ENCODE assay signal across 8 cellular contexts in genomic region chr11:1335811-1336761, GRCh38. TPM values are rescaled to one million over a fixed set of nuclear protein-coding genes. Genes with fewer than 3 reads are reported as not detected.
DNase-seq lines count a peak whose midpoint lies in the region; ATAC-seq, FAIRE-seq and TF ChIP-seq lines count a peak whose summit lies in the region.

No MANE protein-coding gene starts in this region.

- H3K9ac ChIP-seq in keratinocyte (ENCODE audit: control insufficient read depth, extremely low read depth, insufficient read depth, low read length): no peak overlapping the region

- peaks cover 8% of the 10 kb centered on the region for H3K4me1 ChIP-seq in keratinocyte (ENCODE audit: control insufficient read depth, extremely low read depth, insufficient read depth, low read length)

- no peak for FAIRE-seq in keratinocyte (lab: Jason Lieb, UNC)

- no peaks in the 10 kb centered on the region for H3K27me3 ChIP-seq in WERI-Rb-1 (ENCODE audit: insufficient read depth, low read depth, severe bottlenecking)
- H3K27me3 ChIP-seq in keratinocyte (ENCODE audit: control insufficient read depth, extremely low read depth, insufficient read depth, low read length): peaks cover 27% of the 10 kb centered on the region

- no peaks in the 10 kb centered on the region for H3K79me2 ChIP-seq in keratinocyte (ENCODE audit: control insufficient read depth, insufficient read depth, low read length)

- no peak for TF ChIP-seq CTCF in WERI-Rb-1 (IDR thresholded peaks at IDR 0.05; ENCODE audit: low read depth, low read length)
- no peak for TF ChIP-seq CTCF in keratinocyte (optimal IDR thresholded peaks at IDR 0.05 in 1 of 3, IDR thresholded peaks at IDR 0.05 in 1 of 3, conservative IDR thresholded peaks at IDR 0.05 in 1 of 3; ENCODE audit: extremely low read depth in 1 of 3, insufficient read depth in 2 of 3, low read length in 3 of 3)

- dilution Hi-C loops in keratinocyte (cut with MboI; ENCODE audit: extremely low pct_ligation_motif_present, low sequenced_read_pairs): no loop called here

- no peaks in the 10 kb centered on the region for H4K20me1 ChIP-seq in keratinocyte (ENCODE audit: control insufficient read depth, extremely low read depth, insufficient read depth, low read length)

- peak overlapping the region; percentile 38 for H3K4me3 ChIP-seq in WERI-Rb-1 (ENCODE audit: low read depth, low read length)
- peak overlapping the region; percentile 34 to 51 (median 48) for H3K4me3 ChIP-seq in keratinocyte (ENCODE audit: control insufficient read depth in 2 of 3, extremely low read depth in 1 of 3, insufficient read depth in 2 of 3, low read depth in 1 of 3, low read length in 3 of 3)

- peak overlapping the region; percentile 90 for H3K4me2 ChIP-seq in keratinocyte (ENCODE audit: control insufficient read depth, extremely low read depth, insufficient read depth, low read depth, low read length)

- peak overlapping the region; percentile 80 for H2AFZ ChIP-seq in keratinocyte (ENCODE audit: control insufficient read depth, low read length)

- no peaks in the 10 kb centered on the region for H3K36me3 ChIP-seq in WERI-Rb-1
- no peaks in the 10 kb centered on the region for H3K36me3 ChIP-seq in keratinocyte (ENCODE audit: control insufficient read depth in 2 of 2, extremely low read depth in 1 of 2, insufficient read depth in 2 of 2, low read length in 2 of 2)

- no peak for ATAC-seq in HG03039 (IDR thresholded peaks at IDR 0.05; ENCODE audit: unreplicated experiment)

- H3K27ac ChIP-seq in WERI-Rb-1 (no peak overlapping the region), keratinocyte (ENCODE audit: control insufficient read depth, insufficient read depth, low read length) (no peak overlapping the region)

- DNase-seq in COR-L47 (lab: John Stamatoyannopoulos, UW) (peak; percentile 34), KG1 (lab: John Stamatoyannopoulos, UW) (peak; percentile 7), WERI-Rb-1 (peak; percentile 62), cerebellum (ENCODE audit: low spot score) (peak; percentile 28), keratinocyte (ENCODE audit: low read depth, low spot score) (no peak), NK-92 (lab: John Stamatoyannopoulos, UW; ENCODE audit: unreplicated experiment) (no peak)
- peak in 3 of 4 experiments; percentile 21 to 43 (median 26) for DNase-seq in stimulated activated CD4-positive, alpha-beta T cell treated with anti-CD3 and anti-CD28 coated beads, Interleukin-1b, Interleukin-23, amount 100 ng/mL, for 24 hours (ENCODE audit: low read depth in 4 of 4, low spot score in 1 of 4)

- no peaks in the 10 kb centered on the region for H3K9me1 ChIP-seq in keratinocyte (ENCODE audit: control insufficient read depth, extremely low read depth, insufficient read depth, low read length)

- peaks cover 10% of the 10 kb centered on the region for H3K9me3 ChIP-seq in WERI-Rb-1 (ENCODE audit: severe bottlenecking)
- H3K9me3 ChIP-seq in keratinocyte (ENCODE audit: control insufficient read depth, low read depth, low read length): no peaks in the 10 kb centered on the region

RNA-seq across cellular contexts. Expression of gene TOLLIP, which starts 26.7 kb away (rescaled TPM):
- total RNA-seq in cerebellum: 18.6 TPM
- polyA plus RNA-seq in keratinocyte: 40.2 to 89.3 TPM (median 73.8 TPM) in 3 replicates
- 42.4 TPM for polyA plus RNA-seq in keratinocyte (2011; ENCODE audit: low read depth)
- polyA plus RNA-seq in keratinocyte (2011; cell fraction: cytosol; rRNA removed): 59.4 and 104 TPM in 2 replicates
- 61.6 and 80.3 TPM in 2 replicates for polyA plus RNA-seq in keratinocyte (2011; cell fraction: nucleus; rRNA removed)
- 67.5 and 77.7 TPM in 2 replicates for polyA plus RNA-seq in keratinocyte (2012; ENCODE audit: low replicate concordance)
- 69.0 to 167 TPM (median 81.6 TPM) in 3 replicates for polyA minus RNA-seq in keratinocyte
- 104 TPM for polyA minus RNA-seq in keratinocyte (2011; cell fraction: cytosol; rRNA and poly(A)+ RNA removed)
- polyA minus RNA-seq in keratinocyte (2011; cell fraction: nucleus; rRNA and poly(A)+ RNA removed): 34.6 and 41.6 TPM in 2 replicates

RNA-seq across cellular contexts. Expression of gene BRSK2, which starts 53.6 kb away (rescaled TPM):
- total RNA-seq in cerebellum: 38.5 TPM
- 0.09 to 0.85 TPM (median 0.20 TPM) in 3 replicates for polyA plus RNA-seq in keratinocyte
- polyA plus RNA-seq in keratinocyte (2011; ENCODE audit: low read depth): not detected
- polyA plus RNA-seq in keratinocyte (2011; cell fraction: cytosol; rRNA removed): 0.30 and 0.48 TPM in 2 replicates
- 0.88 and 3.0 TPM in 2 replicates for polyA plus RNA-seq in keratinocyte (2011; cell fraction: nucleus; rRNA removed)
- polyA plus RNA-seq in keratinocyte (2012; ENCODE audit: low replicate concordance): 0.24 and 0.37 TPM in 2 replicates
- 0.20 to 1.9 TPM (median 0.42 TPM) in 3 replicates for polyA minus RNA-seq in keratinocyte
- not detected for polyA minus RNA-seq in keratinocyte (2011; cell fraction: cytosol; rRNA and poly(A)+ RNA removed)
- polyA minus RNA-seq in keratinocyte (2011; cell fraction: nucleus; rRNA and poly(A)+ RNA removed): 0.21 and 0.39 TPM in 2 replicates

Comparison
In these comparisons a context has a peak if more than half of its experiments do, and no peak if none do; other contexts are left out.
1. DNase-seq: peak in COR-L47 (single experiment), KG1 (single experiment), WERI-Rb-1 (single experiment), cerebellum (single experiment) and stimulated activated CD4-positive, alpha-beta T cell treated with anti-CD3 and anti-CD28 coated beads, Interleukin-1b, Interleukin-23, amount 100 ng/mL, for 24 hours (3 of 4); none in keratinocyte (single experiment) and NK-92 (single experiment).